16 cellular contexts compared by ENCODE assay signal in the genomic region with DNA sequence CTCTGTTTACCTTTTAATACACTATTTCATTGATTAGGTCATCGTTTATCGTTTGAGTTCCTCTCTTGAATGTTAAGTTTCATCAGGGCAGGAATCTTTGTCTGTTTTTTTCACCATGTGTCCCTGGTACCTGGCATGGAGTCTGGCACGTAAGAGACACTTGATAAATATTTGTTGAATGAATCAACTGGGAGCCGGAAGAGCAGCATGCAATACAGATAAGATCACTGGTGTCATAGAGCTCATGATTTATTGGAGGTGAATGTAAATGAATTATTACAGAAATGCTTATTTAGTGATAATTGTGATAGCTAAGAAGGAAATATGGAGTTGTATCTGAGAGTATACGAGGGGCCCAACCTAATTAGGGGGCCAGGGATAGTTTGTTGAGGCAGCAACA.
DNase-seq lines count a peak whose midpoint lies in the region; ATAC-seq, FAIRE-seq and TF ChIP-seq lines count a peak whose summit lies in the region.
"Had no signal": no experiment of that assay in that cellular context is flagged by ENCODE, and none has a peak within 500 bp of the region (broad histone marks: within the 10 kb centered on the region; RNA-seq: fewer than 3 reads in every experiment).

No MANE protein-coding gene starts in this region.

- in situ Hi-C loops in Caki2 (cut with HindIII; ENCODE audit: low pct_unique_long_range_greater_than_20kb, low sequenced_read_pairs) (no loop called here), K562 (cut with MboI) (no loop called here)

- no peak for TF ChIP-seq RAD21 in K562 (CRISPR knock-in tag; conservative IDR thresholded peaks at IDR 0.05 in 1 of 2, IDR thresholded peaks at IDR 0.05 in 1 of 2)

- ATAC-seq in K562 (no peak), lower lobe of right lung (peak; percentile 63 to 85), GM18858 (IDR thresholded peaks at IDR 0.05; ENCODE audit: unreplicated experiment) (no peak), HG03469 (IDR thresholded peaks at IDR 0.05; ENCODE audit: unreplicated experiment) (no peak)
- ATAC-seq: activated T-cell treated with anti-CD3 and anti-CD28 coated beads, Interleukin-2, amount 50 U/mL, for 72 hours; naive thymus-derived CD8-positive, alpha-beta T cell; stimulated activated naive CD8-positive, alpha-beta T cell treated with anti-CD3 and anti-CD28 coated beads, Interleukin-15, Interleukin-2, amounts not matched to agents 100 U/mL and 50 U/mL, for 24 hours had no signal

- POLR2A ChIA-PET in K562 (lab: Yijun Ruan, JAX) = no interaction called here

- no peaks in the 10 kb centered on the region for H3K4me1 ChIP-seq in K562 (replicated peaks in 1 of 2; ENCODE audit: control insufficient read depth in 2 of 2, insufficient read depth in 2 of 2, low read length in 2 of 2)
- H3K4me1 ChIP-seq in lower lobe of right lung = no peaks in the 10 kb centered on the region

- no peak overlapping the region for H3K4me2 ChIP-seq in K562 (ENCODE audit: insufficient read depth, low read length)

- H2AFZ ChIP-seq in K562 (ENCODE audit: low read depth, low read length) = no peak overlapping the region

- no peak for FAIRE-seq in K562 (lab: Jason Lieb, UNC)
- FAIRE-seq: H1 had no signal

- no peak for TF ChIP-seq EP300 in K562 (IDR thresholded peaks at IDR 0.05; ENCODE audit: low read length)

- H3K9ac ChIP-seq in K562 (ENCODE audit: insufficient read depth in 1 of 2, low read depth in 2 of 2, low read length in 2 of 2) = no peak overlapping the region

- no TSS peak for BruUV-seq in K562 (replicated peaks; lab: Mats Ljungman, UMichigan)

- H3K79me2 ChIP-seq in K562 (ENCODE audit: control insufficient read depth, insufficient read depth, low read length) = no peaks in the 10 kb centered on the region

- no peaks in the 10 kb centered on the region for H4K20me1 ChIP-seq in K562 (replicated peaks; ENCODE audit: control insufficient read depth, insufficient read depth, low read length)

- H3K27me3 ChIP-seq in K562 (ENCODE audit: control insufficient read depth in 2 of 2, insufficient read depth in 2 of 2, low read length in 2 of 2) (no peaks in the 10 kb centered on the region), lower lobe of right lung (ENCODE audit: low read depth) (no peaks in the 10 kb centered on the region)

- no peak for TF ChIP-seq CTCF in K562 (IDR thresholded peaks at IDR 0.05 in 2 of 3, conservative IDR thresholded peaks at IDR 0.05 in 1 of 3; ENCODE audit: insufficient read depth in 2 of 3, low read depth in 1 of 3, low read length in 3 of 3)
- no peak for TF ChIP-seq CTCF in lower lobe of right lung (IDR thresholded peaks at IDR 0.05)

- no peak for TF ChIP-seq POLR2A in K562 (conservative IDR thresholded peaks at IDR 0.05)

- 0% methylated on average over 5 of the region's 5 CpGs for WGBS in K562 (ENCODE audit: insufficient coverage, low coverage, missing lambda C conversion rate)

- no peaks in the 10 kb centered on the region for H3K9me1 ChIP-seq in K562 (ENCODE audit: control insufficient read depth, insufficient read depth, low read length)

- H3K36me3 ChIP-seq in K562 (ENCODE audit: control insufficient read depth, insufficient read depth, low read length) (no peaks in the 10 kb centered on the region), lower lobe of right lung (no peaks in the 10 kb centered on the region)

- no peak overlapping the region for H3K27ac ChIP-seq in K562 (ENCODE audit: extremely low read depth, low read depth, low read length)
- H3K27ac ChIP-seq in lower lobe of right lung = no peak overlapping the region

- intact Hi-C loops in K562 (cut with micrococcal nuclease) = no loop called here
- intact Hi-C loops in lower lobe of right lung (cut with DNase I) = no loop called here

- CTCF ChIA-PET in K562 (lab: Yijun Ruan, JAX; ENCODE audit: low intra/inter-chr PET ratio) = no interaction called here

- H3K4me3 ChIP-seq in K562 = no peak overlapping the region
- H3K4me3 ChIP-seq in lower lobe of right lung = no peak overlapping the region

- DNase-seq in Caki2 (ENCODE audit: low read depth) = peak; percentile 80
- DNase-seq in M059J (ENCODE audit: low read depth) = peak; percentile 87
- no peak for DNase-seq in K562 (ENCODE audit: extremely low read depth in 1 of 4, low spot score in 3 of 4)
- DNase-seq in lower lobe of right lung = no peak
- no peak for DNase-seq in mesenteric fat pad (ENCODE audit: low spot score)
- DNase-seq in AML-193 (lab: John Stamatoyannopoulos, UW) = no peak
- DNase-seq: activated CD4-positive, alpha-beta T cell treated with anti-CD3 and anti-CD28 coated beads for 4 hours; activated T-cell treated with anti-CD3 and anti-CD28 coated beads, Interleukin-2, amount 50 U/mL, for 72 hours; anterior cingulate cortex; naive thymus-derived CD8-positive, alpha-beta T cell; NK-92 treated with Interleukin-12 subunit alpha and Interleukin-12 subunit beta, amount 100 ng/mL, for 24 hours; right cardiac atrium; stimulated activated naive CD8-positive, alpha-beta T cell treated with anti-CD3 and anti-CD28 coated beads, Interleukin-15, Interleukin-2, amounts not matched to agents 100 U/mL and 50 U/mL, for 24 hours had no signal

- no peaks in the 10 kb centered on the region for H3K9me3 ChIP-seq in K562 (replicated peaks; ENCODE audit: control insufficient read depth, insufficient read depth, low read depth, low read length)
- no peaks in the 10 kb centered on the region for H3K9me3 ChIP-seq in lower lobe of right lung

TF ChIP-seq in K562, 482 proteins besides CTCF, POLR2A, EP300 and RAD21:
- TF ChIP-seq ZNF121 (CRISPR knock-in tag; conservative IDR thresholded peaks at IDR 0.05) = no peak
- TF ChIP-seq, protein P1, sequence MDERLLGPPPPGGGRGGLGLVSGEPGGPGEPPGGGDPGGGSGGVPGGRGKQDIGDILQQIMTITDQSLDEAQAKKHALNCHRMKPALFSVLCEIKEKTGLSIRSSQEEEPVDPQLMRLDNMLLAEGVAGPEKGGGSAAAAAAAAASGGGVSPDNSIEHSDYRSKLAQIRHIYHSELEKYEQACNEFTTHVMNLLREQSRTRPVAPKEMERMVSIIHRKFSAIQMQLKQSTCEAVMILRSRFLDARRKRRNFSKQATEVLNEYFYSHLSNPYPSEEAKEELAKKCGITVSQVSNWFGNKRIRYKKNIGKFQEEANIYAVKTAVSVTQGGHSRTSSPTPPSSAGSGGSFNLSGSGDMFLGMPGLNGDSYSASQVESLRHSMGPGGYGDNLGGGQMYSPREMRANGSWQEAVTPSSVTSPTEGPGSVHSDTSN (CRISPR knock-in tag; IDR thresholded peaks at IDR 0.05; ENCODE audit: low read depth) = no peak
- TF ChIP-seq, protein P1 (tag; conservative IDR thresholded peaks at IDR 0.05; ENCODE audit: low read depth) = peak; percentile 62
TF ChIP-seq in K562: peak in this region for 1.

Comparison
In these comparisons a context has a peak if more than half of its experiments do, and no peak if none do; other contexts are left out.
1. DNase-seq: peak in Caki2 (single experiment) and M059J (single experiment); none in K562 (0 of 4), lower lobe of right lung (single experiment), mesenteric fat pad (single experiment) and AML-193 (0 of 2).
2. ATAC-seq: peak in lower lobe of right lung (2 of 2); none in K562 (single experiment), GM18858 (single experiment) and HG03469 (single experiment).